ENCODE assay signal across 1 cellular context in genomic region chr10:74021248-74022055, GRCh38.
A peak's percentile ranks its signal among the peaks of the same experiment; 100 is the strongest.
TF ChIP-seq lines count a peak whose summit lies in the region.

No MANE protein-coding gene starts in this region.

TF ChIP-seq in K562, 482 proteins besides CTCF, POLR2A, EP300 and RAD21 (continued from another document and continues in another):
- peak; percentile 43 for TF ChIP-seq KDM5B (IDR thresholded peaks at IDR 0.05; ENCODE audit: insufficient replicate concordance, low read depth, low read length)
- TF ChIP-seq MTA3 (IDR thresholded peaks at IDR 0.05; ENCODE audit: borderline replicate concordance), result peak; percentile 17; the same call in 1 of the 2 replicates
- no peak for TF ChIP-seq L3MBTL2 (IDR thresholded peaks at IDR 0.05)
- no peak for TF ChIP-seq ATF1 (CRISPR knock-in tag; IDR thresholded peaks at IDR 0.05)
- peak; percentile 71; the same call in 1 of the 2 replicates for TF ChIP-seq ATF1 (tag; IDR thresholded peaks at IDR 0.05)
- TF ChIP-seq BDP1 (IDR thresholded peaks at IDR 0.05; ENCODE audit: insufficient read depth, insufficient read length), result no peak
- TF ChIP-seq FOXJ3 (CRISPR knock-in tag; IDR thresholded peaks at IDR 0.05), result no peak
- no peak for TF ChIP-seq HNRNPLL (IDR thresholded peaks at IDR 0.05; ENCODE audit: low read depth, low read length, poor library complexity, severe bottlenecking)
- TF ChIP-seq ILK (tag; IDR thresholded peaks at IDR 0.05; ENCODE audit: borderline replicate concordance, low read depth), result no peak
- peak; percentile 22 to 89; a peak in 3 of 4 replicates for TF ChIP-seq FOXA3 (CRISPR knock-in tag; conservative IDR thresholded peaks at IDR 0.05 in 1 of 2, IDR thresholded peaks at IDR 0.05 in 1 of 2)
- no peak for TF ChIP-seq IFI16 (CRISPR knock-in tag; IDR thresholded peaks at IDR 0.05)
- TF ChIP-seq SAP30 (IDR thresholded peaks at IDR 0.05; ENCODE audit: borderline replicate concordance, insufficient read depth, low read depth, low read length, poor library complexity, severe bottlenecking), result no peak
- TF ChIP-seq, protein P1, sequence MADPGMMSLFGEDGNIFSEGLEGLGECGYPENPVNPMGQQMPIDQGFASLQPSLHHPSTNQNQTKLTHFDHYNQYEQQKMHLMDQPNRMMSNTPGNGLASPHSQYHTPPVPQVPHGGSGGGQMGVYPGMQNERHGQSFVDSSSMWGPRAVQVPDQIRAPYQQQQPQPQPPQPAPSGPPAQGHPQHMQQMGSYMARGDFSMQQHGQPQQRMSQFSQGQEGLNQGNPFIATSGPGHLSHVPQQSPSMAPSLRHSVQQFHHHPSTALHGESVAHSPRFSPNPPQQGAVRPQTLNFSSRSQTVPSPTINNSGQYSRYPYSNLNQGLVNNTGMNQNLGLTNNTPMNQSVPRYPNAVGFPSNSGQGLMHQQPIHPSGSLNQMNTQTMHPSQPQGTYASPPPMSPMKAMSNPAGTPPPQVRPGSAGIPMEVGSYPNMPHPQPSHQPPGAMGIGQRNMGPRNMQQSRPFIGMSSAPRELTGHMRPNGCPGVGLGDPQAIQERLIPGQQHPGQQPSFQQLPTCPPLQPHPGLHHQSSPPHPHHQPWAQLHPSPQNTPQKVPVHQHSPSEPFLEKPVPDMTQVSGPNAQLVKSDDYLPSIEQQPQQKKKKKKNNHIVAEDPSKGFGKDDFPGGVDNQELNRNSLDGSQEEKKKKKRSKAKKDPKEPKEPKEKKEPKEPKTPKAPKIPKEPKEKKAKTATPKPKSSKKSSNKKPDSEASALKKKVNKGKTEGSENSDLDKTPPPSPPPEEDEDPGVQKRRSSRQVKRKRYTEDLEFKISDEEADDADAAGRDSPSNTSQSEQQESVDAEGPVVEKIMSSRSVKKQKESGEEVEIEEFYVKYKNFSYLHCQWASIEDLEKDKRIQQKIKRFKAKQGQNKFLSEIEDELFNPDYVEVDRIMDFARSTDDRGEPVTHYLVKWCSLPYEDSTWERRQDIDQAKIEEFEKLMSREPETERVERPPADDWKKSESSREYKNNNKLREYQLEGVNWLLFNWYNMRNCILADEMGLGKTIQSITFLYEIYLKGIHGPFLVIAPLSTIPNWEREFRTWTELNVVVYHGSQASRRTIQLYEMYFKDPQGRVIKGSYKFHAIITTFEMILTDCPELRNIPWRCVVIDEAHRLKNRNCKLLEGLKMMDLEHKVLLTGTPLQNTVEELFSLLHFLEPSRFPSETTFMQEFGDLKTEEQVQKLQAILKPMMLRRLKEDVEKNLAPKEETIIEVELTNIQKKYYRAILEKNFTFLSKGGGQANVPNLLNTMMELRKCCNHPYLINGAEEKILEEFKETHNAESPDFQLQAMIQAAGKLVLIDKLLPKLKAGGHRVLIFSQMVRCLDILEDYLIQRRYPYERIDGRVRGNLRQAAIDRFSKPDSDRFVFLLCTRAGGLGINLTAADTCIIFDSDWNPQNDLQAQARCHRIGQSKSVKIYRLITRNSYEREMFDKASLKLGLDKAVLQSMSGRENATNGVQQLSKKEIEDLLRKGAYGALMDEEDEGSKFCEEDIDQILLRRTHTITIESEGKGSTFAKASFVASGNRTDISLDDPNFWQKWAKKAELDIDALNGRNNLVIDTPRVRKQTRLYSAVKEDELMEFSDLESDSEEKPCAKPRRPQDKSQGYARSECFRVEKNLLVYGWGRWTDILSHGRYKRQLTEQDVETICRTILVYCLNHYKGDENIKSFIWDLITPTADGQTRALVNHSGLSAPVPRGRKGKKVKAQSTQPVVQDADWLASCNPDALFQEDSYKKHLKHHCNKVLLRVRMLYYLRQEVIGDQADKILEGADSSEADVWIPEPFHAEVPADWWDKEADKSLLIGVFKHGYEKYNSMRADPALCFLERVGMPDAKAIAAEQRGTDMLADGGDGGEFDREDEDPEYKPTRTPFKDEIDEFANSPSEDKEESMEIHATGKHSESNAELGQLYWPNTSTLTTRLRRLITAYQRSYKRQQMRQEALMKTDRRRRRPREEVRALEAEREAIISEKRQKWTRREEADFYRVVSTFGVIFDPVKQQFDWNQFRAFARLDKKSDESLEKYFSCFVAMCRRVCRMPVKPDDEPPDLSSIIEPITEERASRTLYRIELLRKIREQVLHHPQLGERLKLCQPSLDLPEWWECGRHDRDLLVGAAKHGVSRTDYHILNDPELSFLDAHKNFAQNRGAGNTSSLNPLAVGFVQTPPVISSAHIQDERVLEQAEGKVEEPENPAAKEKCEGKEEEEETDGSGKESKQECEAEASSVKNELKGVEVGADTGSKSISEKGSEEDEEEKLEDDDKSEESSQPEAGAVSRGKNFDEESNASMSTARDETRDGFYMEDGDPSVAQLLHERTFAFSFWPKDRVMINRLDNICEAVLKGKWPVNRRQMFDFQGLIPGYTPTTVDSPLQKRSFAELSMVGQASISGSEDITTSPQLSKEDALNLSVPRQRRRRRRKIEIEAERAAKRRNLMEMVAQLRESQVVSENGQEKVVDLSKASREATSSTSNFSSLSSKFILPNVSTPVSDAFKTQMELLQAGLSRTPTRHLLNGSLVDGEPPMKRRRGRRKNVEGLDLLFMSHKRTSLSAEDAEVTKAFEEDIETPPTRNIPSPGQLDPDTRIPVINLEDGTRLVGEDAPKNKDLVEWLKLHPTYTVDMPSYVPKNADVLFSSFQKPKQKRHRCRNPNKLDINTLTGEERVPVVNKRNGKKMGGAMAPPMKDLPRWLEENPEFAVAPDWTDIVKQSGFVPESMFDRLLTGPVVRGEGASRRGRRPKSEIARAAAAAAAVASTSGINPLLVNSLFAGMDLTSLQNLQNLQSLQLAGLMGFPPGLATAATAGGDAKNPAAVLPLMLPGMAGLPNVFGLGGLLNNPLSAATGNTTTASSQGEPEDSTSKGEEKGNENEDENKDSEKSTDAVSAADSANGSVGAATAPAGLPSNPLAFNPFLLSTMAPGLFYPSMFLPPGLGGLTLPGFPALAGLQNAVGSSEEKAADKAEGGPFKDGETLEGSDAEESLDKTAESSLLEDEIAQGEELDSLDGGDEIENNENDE (IDR thresholded peaks at IDR 0.05; ENCODE audit: low read depth, low read length), result no peak
- no peak for TF ChIP-seq CHD1 (IDR thresholded peaks at IDR 0.05; ENCODE audit: low read length)
- peak; percentile 75 for TF ChIP-seq ZNF175 (CRISPR knock-in tag; IDR thresholded peaks at IDR 0.05; ENCODE audit: low read depth)
- TF ChIP-seq ZFP36 (IDR thresholded peaks at IDR 0.05; ENCODE audit: low read depth, low read length, partially characterized antibody), result peak; percentile 80
- no peak for TF ChIP-seq PCBP1 (IDR thresholded peaks at IDR 0.05; ENCODE audit: low read depth, low read length, poor library complexity, severe bottlenecking)
- no peak for TF ChIP-seq SRSF3 (IDR thresholded peaks at IDR 0.05; ENCODE audit: insufficient read depth, low read length)
- no peak; a peak in 1 of 4 replicates for TF ChIP-seq TEAD1 (CRISPR knock-in tag; IDR thresholded peaks at IDR 0.05)
- TF ChIP-seq STAT6 (CRISPR knock-in tag; IDR thresholded peaks at IDR 0.05), result no peak
- TF ChIP-seq HES1 (IDR thresholded peaks at IDR 0.05; ENCODE audit: low read depth), result peak; percentile 36; the same call in 1 of the 2 replicates
- no peak for TF ChIP-seq MYNN (IDR thresholded peaks at IDR 0.05)
- no peak for TF ChIP-seq MYNN (CRISPR knock-in tag; IDR thresholded peaks at IDR 0.05)
- no peak for TF ChIP-seq SUPT5H (IDR thresholded peaks at IDR 0.05)
- no peak for TF ChIP-seq PHF20 (IDR thresholded peaks at IDR 0.05; ENCODE audit: partially characterized antibody)
- peak; percentile 43 to 72; a peak in 1 of 4 replicates for TF ChIP-seq HDAC1 (IDR thresholded peaks at IDR 0.05)
- no peak for TF ChIP-seq RBM17 (IDR thresholded peaks at IDR 0.05; ENCODE audit: borderline replicate concordance, low read depth, low read length)
- peak; percentile 5; the same call in 1 of the 2 replicates for TF ChIP-seq ZNF583 (CRISPR knock-in tag; IDR thresholded peaks at IDR 0.05)
- TF ChIP-seq ZKSCAN3 (CRISPR knock-in tag; IDR thresholded peaks at IDR 0.05), result no peak
- no peak for TF ChIP-seq KDM4B (IDR thresholded peaks at IDR 0.05; ENCODE audit: borderline replicate concordance in 2 of 2, low read depth in 1 of 2)
- peak; percentile 72; the same call in 1 of the 2 replicates for TF ChIP-seq RNF2 (IDR thresholded peaks at IDR 0.05)
- no peak for TF ChIP-seq GMEB1 (CRISPR knock-in tag; IDR thresholded peaks at IDR 0.05)
- TF ChIP-seq, protein P2, sequence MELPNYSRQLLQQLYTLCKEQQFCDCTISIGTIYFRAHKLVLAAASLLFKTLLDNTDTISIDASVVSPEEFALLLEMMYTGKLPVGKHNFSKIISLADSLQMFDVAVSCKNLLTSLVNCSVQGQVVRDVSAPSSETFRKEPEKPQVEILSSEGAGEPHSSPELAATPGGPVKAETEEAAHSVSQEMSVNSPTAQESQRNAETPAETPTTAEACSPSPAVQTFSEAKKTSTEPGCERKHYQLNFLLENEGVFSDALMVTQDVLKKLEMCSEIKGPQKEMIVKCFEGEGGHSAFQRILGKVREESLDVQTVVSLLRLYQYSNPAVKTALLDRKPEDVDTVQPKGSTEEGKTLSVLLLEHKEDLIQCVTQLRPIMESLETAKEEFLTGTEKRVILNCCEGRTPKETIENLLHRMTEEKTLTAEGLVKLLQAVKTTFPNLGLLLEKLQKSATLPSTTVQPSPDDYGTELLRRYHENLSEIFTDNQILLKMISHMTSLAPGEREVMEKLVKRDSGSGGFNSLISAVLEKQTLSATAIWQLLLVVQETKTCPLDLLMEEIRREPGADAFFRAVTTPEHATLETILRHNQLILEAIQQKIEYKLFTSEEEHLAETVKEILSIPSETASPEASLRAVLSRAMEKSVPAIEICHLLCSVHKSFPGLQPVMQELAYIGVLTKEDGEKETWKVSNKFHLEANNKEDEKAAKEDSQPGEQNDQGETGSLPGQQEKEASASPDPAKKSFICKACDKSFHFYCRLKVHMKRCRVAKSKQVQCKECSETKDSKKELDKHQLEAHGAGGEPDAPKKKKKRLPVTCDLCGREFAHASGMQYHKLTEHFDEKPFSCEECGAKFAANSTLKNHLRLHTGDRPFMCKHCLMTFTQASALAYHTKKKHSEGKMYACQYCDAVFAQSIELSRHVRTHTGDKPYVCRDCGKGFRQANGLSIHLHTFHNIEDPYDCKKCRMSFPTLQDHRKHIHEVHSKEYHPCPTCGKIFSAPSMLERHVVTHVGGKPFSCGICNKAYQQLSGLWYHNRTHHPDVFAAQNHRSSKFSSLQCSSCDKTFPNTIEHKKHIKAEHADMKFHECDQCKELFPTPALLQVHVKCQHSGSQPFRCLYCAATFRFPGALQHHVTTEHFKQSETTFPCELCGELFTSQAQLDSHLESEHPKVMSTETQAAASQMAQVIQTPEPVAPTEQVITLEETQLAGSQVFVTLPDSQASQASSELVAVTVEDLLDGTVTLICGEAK (IDR thresholded peaks at IDR 0.05), result peak; percentile 49; the same call in 1 of the 2 replicates
- TF ChIP-seq, protein P2 (CRISPR knock-in tag; IDR thresholded peaks at IDR 0.05), result no peak
- TF ChIP-seq TCF3 (CRISPR knock-in tag; IDR thresholded peaks at IDR 0.05), result peak; percentile 86
